ENCODE assay signal across 1 cellular context in the genomic region with DNA sequence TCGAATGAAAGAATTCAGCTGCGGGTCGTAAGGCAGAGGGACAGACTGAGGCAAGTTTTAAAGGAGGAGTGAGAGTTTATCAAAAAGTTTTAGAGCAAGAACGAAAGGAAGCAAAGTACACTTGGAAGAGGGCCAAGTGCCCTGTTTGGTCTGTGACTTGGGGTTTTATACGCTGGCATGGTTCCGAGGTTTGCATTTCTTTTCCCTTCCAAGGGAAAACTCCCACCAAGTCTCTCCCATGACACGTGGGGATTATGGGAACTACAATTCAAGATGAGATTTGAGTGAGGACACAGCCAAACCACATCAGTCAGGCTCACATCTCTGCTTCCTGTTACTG. TPM values are rescaled to one million over a fixed set of nuclear protein-coding genes. Genes with fewer than 3 reads are reported as not detected.
"Had no signal": no experiment of that assay in that cellular context is flagged by ENCODE, and none has a peak within 500 bp of the region (broad histone marks: within the 10 kb centered on the region; RNA-seq: fewer than 3 reads in every experiment).

No MANE protein-coding gene starts in this region.

RNA-seq across cellular contexts. Expression of a gene that starts 34.9 kb away (rescaled TPM):
- total RNA-seq: SJCRH30 had no signal
